Comparison of ENCODE assay signal across 17 cellular contexts in genomic region chr22:26418620-26419019, GRCh38.
DNase-seq lines count a peak whose midpoint lies in the region; ATAC-seq, FAIRE-seq and TF ChIP-seq lines count a peak whose summit lies in the region.
"Had no signal": no experiment of that assay in that cellular context is flagged by ENCODE, and none has a peak within 500 bp of the region (broad histone marks: within the 10 kb centered on the region; RNA-seq: fewer than 3 reads in every experiment).

No MANE protein-coding gene starts in this region.

- no peaks in the 10 kb centered on the region for H3K36me3 ChIP-seq in RWPE2 (ENCODE audit: low read depth)
- no peaks in the 10 kb centered on the region for H3K36me3 ChIP-seq in muscle layer of colon (ENCODE audit: insufficient read depth, low read length)
- H3K36me3 ChIP-seq: HAP-1 had no signal

- H3K9me3 ChIP-seq in RWPE2 (ENCODE audit: severe bottlenecking) (peaks cover 6% of the 10 kb centered on the region), muscle layer of colon (ENCODE audit: low read length) (no peaks in the 10 kb centered on the region)

- H3K27ac ChIP-seq in RWPE2 (ENCODE audit: poor library complexity, severe bottlenecking) (peak overlapping the region; percentile 92), muscle layer of colon (ENCODE audit: low read depth, low read length) (peak overlapping the region; percentile 61), substantia nigra (ENCODE audit: low read depth, low read length, poor library complexity, severe bottlenecking) (no peak overlapping the region)
- H3K27ac ChIP-seq: 22Rv1 had no signal

- H3K9ac ChIP-seq in muscle layer of colon (ENCODE audit: low read length) = no peak overlapping the region

- FAIRE-seq in urothelium cell line (lab: Jason Lieb, UNC) = peak; percentile 99
- FAIRE-seq: D721Med had no signal

- H3K27me3 ChIP-seq in RWPE2 (ENCODE audit: insufficient read depth, poor library complexity, severe bottlenecking) (no peaks in the 10 kb centered on the region), muscle layer of colon (ENCODE audit: control insufficient read depth in 1 of 2, insufficient read depth in 2 of 2, low read length in 2 of 2) (no peaks in the 10 kb centered on the region)

- TF ChIP-seq CTCF in RWPE2 (IDR thresholded peaks at IDR 0.05; ENCODE audit: poor library complexity, severe bottlenecking) = no peak

- H3K4me3 ChIP-seq in RWPE2 (ENCODE audit: severe bottlenecking) (no peak overlapping the region), muscle layer of colon (ENCODE audit: low read depth in 1 of 2, low read length in 2 of 2) (no peak overlapping the region)
- H3K4me3 ChIP-seq: HAP-1 had no signal

- H3K4me1 ChIP-seq in RWPE2 (ENCODE audit: insufficient read depth, poor library complexity, severe bottlenecking) = peaks cover 20% of the 10 kb centered on the region
- H3K4me1 ChIP-seq in muscle layer of colon (ENCODE audit: insufficient read depth, low read length) = peaks cover 44% of the 10 kb centered on the region
- H3K4me1 ChIP-seq: HAP-1 had no signal

- DNase-seq in DMS79 treated with DMSO at 0.1 percent for 48 hours (lab: John Stamatoyannopoulos, UW) (peak; percentile 63), DMS79 (lab: John Stamatoyannopoulos, UW) (no peak), RWPE2 (ENCODE audit: low spot score) (no peak), urothelium cell line (ENCODE audit: low spot score) (no peak), DMS53 treated with DMSO at 0.1 percent for 48 hours (lab: John Stamatoyannopoulos, UW; ENCODE audit: unreplicated experiment) (no peak), substantia nigra (lab: John Stamatoyannopoulos, UW) (no peak)
- DNase-seq: CD8-positive, alpha-beta T cell; COR-L47; DMS153; GOT3; HFFc6; KG1 had no signal

- no peak for ATAC-seq in RWPE2 (ENCODE audit: low read depth)
- no peak for ATAC-seq in HG02840 (IDR thresholded peaks at IDR 0.05; ENCODE audit: low FRiP score, unreplicated experiment)
- ATAC-seq: CD8-positive, alpha-beta T cell had no signal
